8 cellular contexts compared by ENCODE assay signal in genomic region chr16:3004319-3004718, GRCh38. TPM values are rescaled to one million over a fixed set of nuclear protein-coding genes. Genes with fewer than 3 reads are reported as not detected.
A peak's percentile ranks its signal among the peaks of the same experiment; 100 is the strongest.
DNase-seq lines count a peak whose midpoint lies in the region; ATAC-seq and TF ChIP-seq lines count a peak whose summit lies in the region.

No MANE protein-coding gene starts in this region.

- intact Hi-C loops in HCT116 (cut with micrococcal nuclease): loop anchor here (2.0 kb wide), 1 partner anchor 20 kb away; the partner anchor contains the start of gene THOC6

- H3K4me3 Mint-ChIP-seq in T-helper 17 cell: no peak overlapping the region

- H3K79me2 ChIP-seq in HCT116 (ENCODE audit: insufficient read depth, low read length): no peaks in the 10 kb centered on the region

- TF ChIP-seq RAD21 in HCT116 (IDR thresholded peaks at IDR 0.05; ENCODE audit: low read depth): no peak

- H3K4me2 ChIP-seq in HCT116 (ENCODE audit: low read length): no peak overlapping the region

- peaks cover 18% of the 10 kb centered on the region for H3K4me1 Mint-ChIP-seq in T-helper 17 cell

- H3K36me3 ChIP-seq in HCT116 (ENCODE audit: control insufficient read depth in 1 of 2, insufficient read depth in 2 of 2, low read length in 2 of 2) (no peaks in the 10 kb centered on the region), neuron (ENCODE audit: insufficient read depth, low read length) (no peaks in the 10 kb centered on the region), SJCRH30 (no peaks in the 10 kb centered on the region)

- CTCF ChIA-PET in HCT116 (lab: Charles Lee): interaction anchor here (0.9 to 3.0 kb wide), 4 partner anchors 16 to 28 kb away, joined by 4 to 29 read pairs (median 13); partner anchors contain the start of genes HCFC1R1, THOC6 and TNFRSF12A

- H4K20me1 ChIP-seq in HCT116 (ENCODE audit: insufficient read depth): no peaks in the 10 kb centered on the region

- no peaks in the 10 kb centered on the region for H3K36me3 Mint-ChIP-seq in T-helper 17 cell (ENCODE audit: low read depth)

- H3K27me3 Mint-ChIP-seq in T-helper 17 cell: peaks cover 10% of the 10 kb centered on the region

- H3K9me2 ChIP-seq in HCT116 (ENCODE audit: insufficient read depth): no peaks in the 10 kb centered on the region

- ATAC-seq in HCT116 (peak; percentile 31), T-helper 17 cell (no peak)

- no peak overlapping the region for H3K9ac ChIP-seq in HCT116 (ENCODE audit: low read length)

- H3K27me3 ChIP-seq in HCT116 (ENCODE audit: insufficient read depth, low read length) (no peaks in the 10 kb centered on the region), neuron (ENCODE audit: insufficient read depth, low read length) (peaks cover 58% of the 10 kb centered on the region), SJCRH30 (peaks cover 37% of the 10 kb centered on the region)

- H3K9me3 ChIP-seq in HCT116 (ENCODE audit: control insufficient read depth in 1 of 2, insufficient read depth in 1 of 2, low read depth in 1 of 2, low read length in 2 of 2) (no peaks in the 10 kb centered on the region), neuron (ENCODE audit: low read length) (no peaks in the 10 kb centered on the region), SJCRH30 (replicated peaks) (no peaks in the 10 kb centered on the region), T-helper 17 cell (ENCODE audit: control insufficient read depth, low read length, poor library complexity, severe bottlenecking) (no peaks in the 10 kb centered on the region)

- H3K4me1 ChIP-seq in HCT116 (ENCODE audit: control insufficient read depth in 1 of 2, insufficient read depth in 2 of 2, low read length in 2 of 2): peaks cover 29 to 52% of the 10 kb centered on the region in 2 experiments
- peaks cover 9% of the 10 kb centered on the region for H3K4me1 ChIP-seq in neuron (ENCODE audit: insufficient read depth, low read length)
- peaks cover 16% of the 10 kb centered on the region for H3K4me1 ChIP-seq in SJCRH30

- peak overlapping the region in 1 of 2 experiments; percentile 20; a peak in 1 of 4 replicates for H3K4me3 ChIP-seq in HCT116 (replicated peaks in 1 of 2; ENCODE audit: low read depth in 1 of 2, low read length in 2 of 2)
- peak overlapping the region; percentile 31 for H3K4me3 ChIP-seq in neuron (ENCODE audit: low read length)
- no peak overlapping the region for H3K4me3 ChIP-seq in SJCRH30

- RAD21 ChIA-PET in HCT116 (lab: Charles Lee; ENCODE audit: low non-redundant PET in 1 of 2, low total read pairs in 2 of 2, uncharacterized antibody in 2 of 2, unreplicated experiment in 2 of 2): interaction anchor here (1.0 to 1.4 kb wide), 2 partner anchors 23 to 24 kb away, joined by 4 to 7 read pairs; no protein-coding TSS in a partner anchor

- DNase-seq in NCI-H2029 (lab: John Stamatoyannopoulos, UW): peak; percentile 26
- DNase-seq in NCI-H2029 treated with DMSO at 0.1 percent for 48 hours (lab: John Stamatoyannopoulos, UW): no peak
- DNase-seq in HCT116 (ENCODE audit: low read depth, low spot score): no peak
- peak; percentile 68 for DNase-seq in SW480 (ENCODE audit: low spot score)
- no peak for DNase-seq in SJCRH30
- no peak for DNase-seq in T-helper 17 cell
- DNase-seq in MV-4-11 (lab: John Stamatoyannopoulos, UW): no peak

- no peak for TF ChIP-seq CTCF in HCT116 (IDR thresholded peaks at IDR 0.05 in 2 of 3, conservative IDR thresholded peaks at IDR 0.05 in 1 of 3; ENCODE audit: borderline replicate concordance in 1 of 3, insufficient read depth in 1 of 3, low read depth in 2 of 3, low read length in 2 of 3)

- POLR2A ChIA-PET in HCT116 (lab: Charles Lee): interaction anchor here (0.8 to 11.4 kb wide), 4 partner anchors 10 to 39 kb away, joined by 3 to 188 read pairs (median 4); partner anchors contain the start of genes CLDN6, HCFC1R1, THOC6 and TNFRSF12A

- H2AFZ ChIP-seq in HCT116 (ENCODE audit: low read depth, low read length, poor library complexity, severe bottlenecking) (no peak overlapping the region), neuron (ENCODE audit: low read depth, low read length) (no peak overlapping the region)

- H3K27ac Mint-ChIP-seq in T-helper 17 cell: no peak overlapping the region

- TF ChIP-seq POLR2A in HCT116 (IDR thresholded peaks at IDR 0.05; ENCODE audit: borderline replicate concordance, extremely low read depth, insufficient read depth, insufficient read length): no peak

- no peak overlapping the region for H3K27ac ChIP-seq in HCT116 (ENCODE audit: low read depth, low read length)
- H3K27ac ChIP-seq in SJCRH30: no peak overlapping the region

- no TSS peak for BruUV-seq in HCT116 (replicated peaks; lab: Mats Ljungman, UMichigan)

TF ChIP-seq in HCT116, 20 proteins besides CTCF, POLR2A, EP300 and RAD21 (continues in another document):
- TF ChIP-seq ZFX (IDR thresholded peaks at IDR 0.05) (no peak), EGR1 (IDR thresholded peaks at IDR 0.05; ENCODE audit: low read depth) (no peak), POLR2AphosphoS5 (IDR thresholded peaks at IDR 0.05; ENCODE audit: low read depth, low read length) (no peak), ELF1 (IDR thresholded peaks at IDR 0.05; ENCODE audit: borderline replicate concordance, low read depth) (no peak), REST (IDR thresholded peaks at IDR 0.05; ENCODE audit: low read depth) (no peak), MAX (IDR thresholded peaks at IDR 0.05) (no peak), FOSL1 (IDR thresholded peaks at IDR 0.05; ENCODE audit: low read depth) (no peak), SRF (IDR thresholded peaks at IDR 0.05; ENCODE audit: low read depth) (no peak), ATF3 (IDR thresholded peaks at IDR 0.05) (no peak), CEBPB (IDR thresholded peaks at IDR 0.05; ENCODE audit: low read depth) (no peak), SIN3A (IDR thresholded peaks at IDR 0.05; ENCODE audit: low read depth) (no peak), TCF7L2 (IDR thresholded peaks at IDR 0.05; ENCODE audit: borderline replicate concordance, extremely low read depth, insufficient read depth, insufficient read length) (no peak), YY1 (IDR thresholded peaks at IDR 0.05; ENCODE audit: extremely low read depth, insufficient replicate concordance, low read depth, low read length) (no peak), JUND (IDR thresholded peaks at IDR 0.05) (no peak), SP1 (IDR thresholded peaks at IDR 0.05; ENCODE audit: low read depth) (no peak), EZH2phosphoT487 (IDR thresholded peaks at IDR 0.05; ENCODE audit: borderline replicate concordance) (no peak), EZH2 (IDR thresholded peaks at IDR 0.05) (no peak), CBX3 (IDR thresholded peaks at IDR 0.05; ENCODE audit: low read depth) (no peak)

RNA-seq across cellular contexts. Expression of gene CLDN9, which starts 8.4 kb away (rescaled TPM):
- total RNA-seq in HCT116 (2021; ENCODE audit: unreplicated experiment) (0.76 TPM), T-helper 17 cell (not detected)
- 0.96 and 1.4 TPM in 2 replicates for polyA plus RNA-seq in HCT116 (2012)
- total RNA-seq in SJCRH30 (2014; rRNA removed; shearing (Covaris generic)): not detected in 2 replicates

RNA-seq across cellular contexts. Expression of gene CLDN6, which starts 13.7 kb away (rescaled TPM):
- total RNA-seq in HCT116 (2021; ENCODE audit: unreplicated experiment): 0.49 TPM
- 0.11 and 0.21 TPM in 2 replicates for polyA plus RNA-seq in HCT116 (2012)
- total RNA-seq in SJCRH30 (2014; rRNA removed; shearing (Covaris generic)): not detected in 2 replicates
- not detected for total RNA-seq in T-helper 17 cell

RNA-seq across cellular contexts. Expression of gene TNFRSF12A, which starts 15.8 kb away (rescaled TPM):
- total RNA-seq in HCT116 (2021; ENCODE audit: unreplicated experiment): 188 TPM
- 222 and 257 TPM in 2 replicates for polyA plus RNA-seq in HCT116 (2012)
- total RNA-seq in SJCRH30 (2014; rRNA removed; shearing (Covaris generic)): 29.0 and 32.1 TPM in 2 replicates
- total RNA-seq in T-helper 17 cell: 1 to 10 TPM in 1 of 2 donors, under 1 TPM in 1; 0.92 to 1.3 TPM

RNA-seq across cellular contexts. Expression of gene HCFC1R1, which starts 19.4 kb away (rescaled TPM):
- total RNA-seq in HCT116 (2021; ENCODE audit: unreplicated experiment): 60.0 TPM
- 102 and 110 TPM in 2 replicates for polyA plus RNA-seq in HCT116 (2012)
- total RNA-seq in SJCRH30 (2014; rRNA removed; shearing (Covaris generic)): 16.8 and 18.9 TPM in 2 replicates
- 10 to 100 TPM; 10.6 to 14.4 TPM for total RNA-seq in T-helper 17 cell

RNA-seq across cellular contexts. Expression of gene THOC6, which starts 19.5 kb away (rescaled TPM):
- 62.9 TPM for total RNA-seq in HCT116 (2021; ENCODE audit: unreplicated experiment)
- 74.8 and 76.8 TPM in 2 replicates for polyA plus RNA-seq in HCT116 (2012)
- total RNA-seq in SJCRH30 (2014; rRNA removed; shearing (Covaris generic)): 25.5 and 29.4 TPM in 2 replicates
- total RNA-seq in T-helper 17 cell: 10 to 100 TPM; 21.3 to 23.7 TPM

Comparison
In these comparisons a context has a peak if more than half of its experiments do, and no peak if none do; other contexts are left out.
1. DNase-seq: peak in NCI-H2029 (single experiment) and SW480 (single experiment); none in NCI-H2029 treated with DMSO at 0.1 percent for 48 hours (single experiment), HCT116 (single experiment), SJCRH30 (0 of 2), T-helper 17 cell (0 of 3) and MV-4-11 (single experiment).
2. RNA of gene TNFRSF12A, which starts 15.8 kb away (total RNA-seq): 188 TPM in HCT116 (single experiment) and 29.0 to 32.1 TPM in SJCRH30; 0.92 to 1.3 TPM in T-helper 17 cell; every median in the first group is over 10 times any median in the second.